ENCODE assay signal across 8 cellular contexts in the genomic region with DNA sequence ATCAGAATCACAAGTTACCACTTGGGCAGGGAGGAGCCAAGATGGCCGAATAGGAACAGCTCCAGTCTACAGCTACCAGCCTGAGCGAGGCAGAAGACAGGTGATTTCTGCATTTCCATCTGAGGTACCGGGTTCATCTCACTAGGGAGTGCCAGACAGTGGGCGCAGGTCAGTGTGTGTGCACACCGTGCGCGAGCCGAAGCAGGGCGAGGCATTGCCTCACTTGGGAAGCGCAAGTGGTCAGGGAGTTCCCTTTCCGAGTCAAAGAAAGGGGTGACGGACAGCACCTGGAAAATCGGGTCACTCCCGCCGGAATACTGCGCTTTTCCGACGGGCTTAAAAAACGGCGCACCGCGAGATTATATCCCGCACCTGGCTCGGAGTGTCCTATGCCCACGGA.
DNase-seq lines count a peak whose midpoint lies in the region; ATAC-seq and TF ChIP-seq lines count a peak whose summit lies in the region.
"Not testable (repeated sequence)": the region's sequence is repeated elsewhere in the genome, so short reads cannot be mapped to it uniquely, and the experiment has no call there.

No MANE protein-coding gene starts in this region.

- POLR2A ChIA-PET in Caco-2 (lab: Charles Lee); WTC11 (lab: Charles Lee): not testable (repeated sequence)

- TF ChIP-seq CTCF in Caco-2 (IDR thresholded peaks at IDR 0.05; ENCODE audit: insufficient read depth in 1 of 2, low read depth in 1 of 2, low read length in 1 of 2, severe bottlenecking in 1 of 2, unreplicated experiment in 1 of 2); H9 (conservative IDR thresholded peaks at IDR 0.05); WTC11 (IDR thresholded peaks at IDR 0.05); neural progenitor cell (IDR thresholded peaks at IDR 0.05): not testable (repeated sequence)

- not testable (repeated sequence) for H3K79me2 ChIP-seq in H9 (ENCODE audit: insufficient read depth, low read length); neural progenitor cell (ENCODE audit: low read depth)

- ATAC-seq in WTC11: not testable (repeated sequence)

- H3K9me3 Mint-ChIP-seq in Caco-2 (ENCODE audit: unreplicated experiment); H9; neural progenitor cell: not testable (repeated sequence)
- H3K9me3 Mint-ChIP-seq in WTC11: peaks cover 17% of the 10 kb centered on the region

- BruUV-seq in Caco-2 (replicated peaks; lab: Mats Ljungman, UMichigan): TSS peak; percentile 44

- not testable (repeated sequence) for H4K20me1 ChIP-seq in H9 (ENCODE audit: control insufficient read depth, insufficient read depth, insufficient read length); neural progenitor cell (ENCODE audit: low read depth)

- not testable (repeated sequence) for H2BK120ac ChIP-seq in H9 (ENCODE audit: low read depth, low read length, poor library complexity, severe bottlenecking)

- peak overlapping the region; percentile 89 for H3K4me3 Mint-ChIP-seq in Caco-2 (ENCODE audit: unreplicated experiment)
- peak overlapping the region; percentile 4 to 15; a peak in 1 of 5 replicates for H3K4me3 Mint-ChIP-seq in H9
- peak overlapping the region; percentile 41 for H3K4me3 Mint-ChIP-seq in WTC11
- H3K4me3 Mint-ChIP-seq in neural progenitor cell: not testable (repeated sequence)

- peak overlapping the region; percentile 11; the same call in 1 of the 2 replicates for H3K9ac ChIP-seq in ES-I3 (ENCODE audit: low read depth, low read length)
- H3K9ac ChIP-seq in H9 (ENCODE audit: extremely low read depth, insufficient read length, low read length); neural progenitor cell: not testable (repeated sequence)

- H3K23me2 ChIP-seq in H9 (ENCODE audit: insufficient read length, low read depth, low read length, poor library complexity, severe bottlenecking): not testable (repeated sequence)

- CTCF ChIA-PET in Caco-2 (lab: Charles Lee); WTC11 (lab: Charles Lee): not testable (repeated sequence)

- H2BK15ac ChIP-seq in H9 (ENCODE audit: low read depth, low read length): not testable (repeated sequence)

- intact Hi-C loops in Caco-2 (cut with micrococcal nuclease; ENCODE audit: unreplicated experiment): not testable (repeated sequence)

- not testable (repeated sequence) for H3K4ac ChIP-seq in H9 (ENCODE audit: low read depth, low read length)

- not testable (repeated sequence) for H3K27me3 ChIP-seq in Caco-2 (replicated peaks; ENCODE audit: control insufficient read depth, insufficient read depth, low read length); H9 (ENCODE audit: insufficient read depth, low read length); neural progenitor cell

- not testable (repeated sequence) for H3K56ac ChIP-seq in H9 (ENCODE audit: insufficient read length, low read depth, low read length)

- H3K36me3 Mint-ChIP-seq in Caco-2 (ENCODE audit: insufficient read depth, unreplicated experiment); H9 (ENCODE audit: insufficient read depth in 1 of 3, low read depth in 3 of 3); neural progenitor cell: not testable (repeated sequence)
- peaks cover 11% of the 10 kb centered on the region for H3K36me3 Mint-ChIP-seq in WTC11

- H2BK5ac ChIP-seq in H9 (ENCODE audit: insufficient read length, low read length): not testable (repeated sequence)

- not testable (repeated sequence) for H4K91ac ChIP-seq in H9 (ENCODE audit: insufficient read length, low read depth, low read length)

- H2BK20ac ChIP-seq in H9 (ENCODE audit: low read depth, low read length, poor library complexity, severe bottlenecking): not testable (repeated sequence)

- not testable (repeated sequence) for H3K4me1 ChIP-seq in Caco-2; ES-I3 (ENCODE audit: insufficient read depth, low read length); H9 (ENCODE audit: insufficient read depth, low read length); neural progenitor cell

- peak overlapping the region; percentile 35 for H3K4me3 ChIP-seq in Caco-2 (ENCODE audit: low read depth, low read length)
- not testable (repeated sequence) for H3K4me3 ChIP-seq in neural progenitor cell

- H2AK5ac ChIP-seq in H9 (ENCODE audit: insufficient read length, low read length): not testable (repeated sequence)

- H4K5ac ChIP-seq in H9 (ENCODE audit: insufficient read length, low read depth, low read length): not testable (repeated sequence)

- DNase-seq in Caco-2 (peak; percentile 55 to 56), DMS53 treated with DMSO at 0.1 percent for 48 hours (lab: John Stamatoyannopoulos, UW; ENCODE audit: unreplicated experiment) (peak; percentile 43), H9 (peak; percentile 35), NCI-H146 treated with DMSO at 0.1 percent for 48 hours (lab: John Stamatoyannopoulos, UW; ENCODE audit: unreplicated experiment) (peak; percentile 18), RPMI8226 (peak; percentile 23)
- not testable (repeated sequence) for DNase-seq in WTC11 (ENCODE audit: low spot score); neural progenitor cell (ENCODE audit: low spot score)

- H3K36me3 ChIP-seq in Caco-2 (ENCODE audit: control insufficient read depth, insufficient read depth, low read length); ES-I3 (ENCODE audit: insufficient read depth, low read length); neural progenitor cell: not testable (repeated sequence)

- not testable (repeated sequence) for H3K4me2 ChIP-seq in H9 (ENCODE audit: insufficient read depth, insufficient read length, low read length); neural progenitor cell

- not testable (repeated sequence) for H3K9me3 ChIP-seq in Caco-2; ES-I3 (ENCODE audit: control insufficient read depth, insufficient read depth, low read length); H9 (ENCODE audit: control insufficient read depth, low read depth, low read length); neural progenitor cell (ENCODE audit: low read depth)

- not testable (repeated sequence) for H2BK12ac ChIP-seq in H9 (ENCODE audit: insufficient read length, low read depth, low read length)

- H2AFZ ChIP-seq in H9 (ENCODE audit: low read length): not testable (repeated sequence)
- peak overlapping the region; percentile 42 for H2AFZ ChIP-seq in neural progenitor cell (replicated peaks)

- not testable (repeated sequence) for H4K8ac ChIP-seq in H9 (replicated peaks; ENCODE audit: insufficient read length, low read depth, low read length)

- not testable (repeated sequence) for H3T11ph ChIP-seq in H9 (ENCODE audit: low read length)

- H3K23ac ChIP-seq in H9 (ENCODE audit: insufficient read length, low read depth, low read length): not testable (repeated sequence)

- H3K27me3 Mint-ChIP-seq in Caco-2 (ENCODE audit: insufficient read depth, unreplicated experiment); H9 (ENCODE audit: low read depth); WTC11 (ENCODE audit: low read depth); neural progenitor cell (ENCODE audit: insufficient read depth, low read depth): not testable (repeated sequence)

- not testable (repeated sequence) for H3K27ac ChIP-seq in H9 (ENCODE audit: insufficient read length, low read depth, low read length); neural progenitor cell

- H3F3A ChIP-seq in neural progenitor cell (ENCODE audit: low read depth): not testable (repeated sequence)

- not testable (repeated sequence) for H3K18ac ChIP-seq in H9 (ENCODE audit: insufficient read length, low read depth, low read length)

- no CpG with 5 or more reads among the region's 25 CpGs for WGBS in H9 (ENCODE audit: extremely low coverage, insufficient read length, low lambda C conversion rate)

- not testable (repeated sequence) for H3K4me1 Mint-ChIP-seq in Caco-2 (ENCODE audit: low read depth, unreplicated experiment); H9; WTC11; neural progenitor cell

- not testable (repeated sequence) for H3K79me1 ChIP-seq in H9 (ENCODE audit: insufficient read depth, low read depth, low read length, poor library complexity, severe bottlenecking)

- H3K14ac ChIP-seq in H9 (ENCODE audit: insufficient read depth, low read length): not testable (repeated sequence)

- H3K27ac Mint-ChIP-seq in Caco-2 (ENCODE audit: unreplicated experiment) (peak overlapping the region; percentile 88), H9 (peak overlapping the region in 2 of 3 experiments; percentile 91 to 95; a peak in 5 of 7 replicates), WTC11 (peak overlapping the region; percentile 92)
- H3K27ac Mint-ChIP-seq in neural progenitor cell: not testable (repeated sequence)
